Comparison of ENCODE assay signal across 13 cellular contexts in genomic region chr13:40406405-40407138, GRCh38.
A peak's percentile ranks its signal among the peaks of the same experiment; 100 is the strongest.
DNase-seq lines count a peak whose midpoint lies in the region; ATAC-seq and TF ChIP-seq lines count a peak whose summit lies in the region.
"Had no signal": no experiment of that assay in that cellular context is flagged by ENCODE, and none has a peak within 500 bp of the region (broad histone marks: within the 10 kb centered on the region; RNA-seq: fewer than 3 reads in every experiment).

No MANE protein-coding gene starts in this region.

- H3K36me3 Mint-ChIP-seq in T-helper 17 cell (ENCODE audit: low read depth) = peaks cover 2% of the 10 kb centered on the region

- H3K4me3 Mint-ChIP-seq in T-helper 17 cell = no peak overlapping the region
- H3K4me3 Mint-ChIP-seq: activated T-helper 1 cell treated with anti-CD3 and anti-CD28 coated beads, Interleukin-12 subunit alpha, Interleukin-12 subunit beta, Interleukin-2, Interleukin-4 antibody, amounts not matched to agents 30 ng/mL and 10 ng/mL and 1 ng/mL, durations not matched to agents 14 hours and 24 hours and 36 hours had no signal

- H3K27me3 ChIP-seq in esophagus muscularis mucosa = no peaks in the 10 kb centered on the region

- peaks cover 6% of the 10 kb centered on the region for H3K4me1 Mint-ChIP-seq in T-helper 17 cell

- H3K4me1 ChIP-seq in esophagus muscularis mucosa = peaks cover 29 to 54% (median 52%) of the 10 kb centered on the region in 4 donors

- H3K9me3 ChIP-seq in esophagus muscularis mucosa (peaks cover 0 to 4% (median 0%) of the 10 kb centered on the region in 4 donors), T-helper 17 cell (ENCODE audit: control insufficient read depth, low read length, poor library complexity, severe bottlenecking) (no peaks in the 10 kb centered on the region)
- H3K9me3 ChIP-seq: neutrophil, thoracic aorta had no signal

- TF ChIP-seq CTCF in esophagus muscularis mucosa (IDR thresholded peaks at IDR 0.05) = no peak

- H3K27ac ChIP-seq in esophagus muscularis mucosa (replicated peaks in 1 of 4) = peak overlapping the region; percentile 73 to 83 (median 76)
- H3K27ac ChIP-seq: neutrophil, thoracic aorta, WERI-Rb-1 had no signal

- no peak for TF ChIP-seq POLR2A in esophagus muscularis mucosa (IDR thresholded peaks at IDR 0.05; ENCODE audit: low read depth)

- DNase-seq in AG08396 (ENCODE audit: low spot score) (peak; percentile 48), OCI-M1 (lab: John Stamatoyannopoulos, UW) (peak; percentile 21), esophagus muscularis mucosa (ENCODE audit: extremely low spot score) (peak; percentile 81), myocyte (ENCODE audit: low read depth) (peak; percentile 62), T-helper 17 cell (no peak), NCI-H1417 (lab: John Stamatoyannopoulos, UW) (no peak), NCI-H748 treated with DMSO at 0.1 percent for 48 hours (lab: John Stamatoyannopoulos, UW) (no peak), DMS114 treated with DMSO at 0.1 percent for 48 hours (lab: John Stamatoyannopoulos, UW; ENCODE audit: unreplicated experiment) (no peak)
- DNase-seq: NCI-H2081 treated with DMSO at 0.1 percent for 48 hours, WERI-Rb-1 had no signal

- ATAC-seq in T-helper 17 cell = no peak

- peak; percentile 32 for TF ChIP-seq EP300 in esophagus muscularis mucosa (IDR thresholded peaks at IDR 0.05)

- no peak overlapping the region for H3K4me3 ChIP-seq in esophagus muscularis mucosa
- H3K4me3 ChIP-seq: thoracic aorta had no signal

- no peaks in the 10 kb centered on the region for H3K27me3 Mint-ChIP-seq in T-helper 17 cell

- WGBS in esophagus muscularis mucosa = 47% methylated on average over 6 of the region's 6 CpGs

- no peak overlapping the region for H3K27ac Mint-ChIP-seq in T-helper 17 cell
- H3K27ac Mint-ChIP-seq: activated T-helper 1 cell treated with anti-CD3 and anti-CD28 coated beads, Interleukin-12 subunit alpha, Interleukin-12 subunit beta, Interleukin-2, Interleukin-4 antibody, amounts not matched to agents 30 ng/mL and 10 ng/mL and 1 ng/mL, durations not matched to agents 14 hours and 24 hours and 36 hours had no signal

- H3K36me3 ChIP-seq in esophagus muscularis mucosa = no peaks in the 10 kb centered on the region
- H3K36me3 ChIP-seq: neutrophil, thoracic aorta, WERI-Rb-1 had no signal

- intact Hi-C loops in esophagus muscularis mucosa (cut with DNase I) = loop anchor here (5.0 kb wide), 2 partner anchors 134 to 261 kb away; partner anchors contain the start of gene FOXO1

Comparison
In these comparisons a context has a peak if more than half of its experiments do, and no peak if none do; other contexts are left out.
1. DNase-seq: peak in AG08396 (single experiment), OCI-M1 (single experiment), esophagus muscularis mucosa (single experiment) and myocyte (single experiment); none in T-helper 17 cell (0 of 3), NCI-H1417 (0 of 3), NCI-H748 treated with DMSO at 0.1 percent for 48 hours (single experiment) and DMS114 treated with DMSO at 0.1 percent for 48 hours (single experiment).